Comparison of ENCODE assay signal across 10 cellular contexts in the genomic region with DNA sequence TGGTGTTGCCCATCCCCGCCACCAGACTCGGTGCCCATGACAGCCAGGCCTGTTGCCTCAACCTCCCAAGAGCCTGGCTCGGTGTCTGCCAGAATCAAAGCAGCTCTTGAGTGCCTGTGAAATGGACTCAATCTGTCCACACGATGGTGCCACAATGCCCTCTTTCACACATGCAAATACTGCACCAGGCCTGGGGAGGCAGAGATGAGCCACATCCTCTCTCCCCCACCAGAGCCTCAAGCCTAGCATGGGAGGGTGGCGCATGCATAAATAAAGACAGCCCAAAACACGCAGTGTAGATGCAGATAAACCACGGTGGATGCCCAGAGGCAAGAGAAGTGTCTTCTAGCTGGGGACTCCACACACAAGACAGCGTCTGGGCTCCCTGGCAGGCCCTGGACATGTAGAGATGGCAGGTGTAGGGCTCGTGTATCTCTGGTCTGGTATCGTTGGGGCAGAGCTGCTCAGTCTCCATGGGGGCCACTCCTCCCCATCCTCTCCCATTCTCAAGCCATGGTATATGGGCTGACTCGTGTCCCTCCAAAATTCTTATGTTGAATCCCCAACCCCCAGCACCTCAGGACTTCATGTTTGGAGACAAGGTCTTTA.
DNase-seq lines count a peak whose midpoint lies in the region; ATAC-seq, FAIRE-seq and TF ChIP-seq lines count a peak whose summit lies in the region.
"Had no signal": no experiment of that assay in that cellular context is flagged by ENCODE, and none has a peak within 500 bp of the region (broad histone marks: within the 10 kb centered on the region; RNA-seq: fewer than 3 reads in every experiment).

No MANE protein-coding gene starts in this region.

- H3K23ac ChIP-seq in trophoblast cell (ENCODE audit: low read length): no peak overlapping the region

- WGBS in trophoblast cell (ENCODE audit: extremely low coverage, insufficient coverage, insufficient read length): no CpG with 5 or more reads among the region's 11 CpGs

- no peaks in the 10 kb centered on the region for H3K79me1 ChIP-seq in trophoblast cell (ENCODE audit: low read length)

- H3K27me3 ChIP-seq in foreskin keratinocyte (no peaks in the 10 kb centered on the region), trophoblast cell (ENCODE audit: insufficient read depth, low read length) (no peaks in the 10 kb centered on the region)

- no peak overlapping the region for H2BK5ac ChIP-seq in trophoblast cell (ENCODE audit: low read depth, low read length, poor library complexity)

- H3K4me1 ChIP-seq in foreskin keratinocyte (no peaks in the 10 kb centered on the region), trophoblast cell (ENCODE audit: control insufficient read depth in 1 of 2, insufficient read depth in 2 of 2, low read length in 2 of 2) (no peaks in the 10 kb centered on the region)
- H3K4me1 ChIP-seq: heart left ventricle had no signal

- H4K91ac ChIP-seq in trophoblast cell (ENCODE audit: low read depth, low read length): no peak overlapping the region

- H3K27ac ChIP-seq in foreskin keratinocyte (no peak overlapping the region), trophoblast cell (ENCODE audit: low read depth, low read length) (no peak overlapping the region)
- H3K27ac ChIP-seq: heart left ventricle, thoracic aorta had no signal

- H3K18ac ChIP-seq in trophoblast cell (ENCODE audit: low read length): no peak overlapping the region

- H3K4me1 Mint-ChIP-seq in activated naive CD4-positive, alpha-beta T cell treated with anti-CD3 and anti-CD28 coated beads, Interleukin-2, amount 10 ng/mL, durations not matched to agents 7 days and 5 days: peaks cover 7% of the 10 kb centered on the region
- no peaks in the 10 kb centered on the region for H3K4me1 Mint-ChIP-seq in stimulated activated memory B cell treated with anti-CD40 and anti-IgM and Interleukin-4, amounts not matched to agents 10 μg/mL and 1 μg/mL and 100 μg/mL, for 72 hours

- peak; percentile 80 for FAIRE-seq in GM12891 (lab: Jason Lieb, UNC)

- no peaks in the 10 kb centered on the region for H3K9me3 Mint-ChIP-seq in activated naive CD4-positive, alpha-beta T cell treated with anti-CD3 and anti-CD28 coated beads, Interleukin-2, amount 10 ng/mL, durations not matched to agents 7 days and 5 days
- H3K9me3 Mint-ChIP-seq in stimulated activated memory B cell treated with anti-CD40 and anti-IgM and Interleukin-4, amounts not matched to agents 10 μg/mL and 1 μg/mL and 100 μg/mL, for 72 hours: peaks cover 3% of the 10 kb centered on the region

- no peak overlapping the region for H2AFZ ChIP-seq in trophoblast cell (ENCODE audit: insufficient read depth, low read length, poor library complexity)

- no peak overlapping the region for H2BK120ac ChIP-seq in trophoblast cell (ENCODE audit: insufficient read depth, low read length, poor library complexity)

- H3K79me2 ChIP-seq in trophoblast cell (ENCODE audit: control insufficient read depth, insufficient read depth, low read length, poor library complexity): no peaks in the 10 kb centered on the region

- no peak overlapping the region for H3K4me3 Mint-ChIP-seq in activated naive CD4-positive, alpha-beta T cell treated with anti-CD3 and anti-CD28 coated beads, Interleukin-2, amount 10 ng/mL, durations not matched to agents 7 days and 5 days
- no peak overlapping the region for H3K4me3 Mint-ChIP-seq in stimulated activated memory B cell treated with anti-CD40 and anti-IgM and Interleukin-4, amounts not matched to agents 10 μg/mL and 1 μg/mL and 100 μg/mL, for 72 hours

- H3K4me2 ChIP-seq in trophoblast cell (ENCODE audit: low read length): no peak overlapping the region

- H2BK12ac ChIP-seq in trophoblast cell (ENCODE audit: low read length): no peak overlapping the region

- H3K27me3 Mint-ChIP-seq in activated naive CD4-positive, alpha-beta T cell treated with anti-CD3 and anti-CD28 coated beads, Interleukin-2, amount 10 ng/mL, durations not matched to agents 7 days and 5 days: peaks cover 5% of the 10 kb centered on the region
- H3K27me3 Mint-ChIP-seq in stimulated activated memory B cell treated with anti-CD40 and anti-IgM and Interleukin-4, amounts not matched to agents 10 μg/mL and 1 μg/mL and 100 μg/mL, for 72 hours: no peaks in the 10 kb centered on the region

- H4K12ac ChIP-seq in trophoblast cell (ENCODE audit: low read depth, low read length): no peak overlapping the region

- no peak overlapping the region for H3K4ac ChIP-seq in trophoblast cell (ENCODE audit: low read depth, low read length)

- no peak for TF ChIP-seq CTCF in foreskin keratinocyte (conservative IDR thresholded peaks at IDR 0.05)

- H3K14ac ChIP-seq in trophoblast cell (ENCODE audit: low read length): no peak overlapping the region

- ATAC-seq in GM21825 (IDR thresholded peaks at IDR 0.05; ENCODE audit: unreplicated experiment) (peak; percentile 78), foreskin keratinocyte (no peak)
- ATAC-seq in stimulated activated memory B cell treated with anti-CD40 and anti-IgM and Interleukin-4, amounts not matched to agents 10 μg/mL and 1 μg/mL and 100 μg/mL, for 72 hours: peak; percentile 60

- H2AK5ac ChIP-seq in trophoblast cell (ENCODE audit: low read length): no peak overlapping the region

- no peak overlapping the region for H3K9ac ChIP-seq in trophoblast cell (ENCODE audit: low read length)

- TF ChIP-seq POLR2A in GM12891 (IDR thresholded peaks at IDR 0.05; ENCODE audit: low read depth, low read length): no peak

- CTCF ChIA-PET in activated naive CD4-positive, alpha-beta T cell treated with anti-CD3 and anti-CD28 coated beads, Interleukin-2, amount 10 ng/mL, durations not matched to agents 7 days and 5 days (lab: Charles Lee): interaction anchor here (0.6 to 3.0 kb wide), 10 partner anchors 20 to 193 kb away, joined by 3 to 20 read pairs (median 4); a partner anchor contains a TSS

- no peaks in the 10 kb centered on the region for H3K36me3 ChIP-seq in trophoblast cell (ENCODE audit: control insufficient read depth in 1 of 2, insufficient read depth in 2 of 2, low read length in 2 of 2)
- H3K36me3 ChIP-seq: heart left ventricle, thoracic aorta had no signal

- no peak overlapping the region for H4K8ac ChIP-seq in trophoblast cell (ENCODE audit: low read depth, low read length)

- H3K36me3 Mint-ChIP-seq in activated naive CD4-positive, alpha-beta T cell treated with anti-CD3 and anti-CD28 coated beads, Interleukin-2, amount 10 ng/mL, durations not matched to agents 7 days and 5 days: no peaks in the 10 kb centered on the region
- no peaks in the 10 kb centered on the region for H3K36me3 Mint-ChIP-seq in stimulated activated memory B cell treated with anti-CD40 and anti-IgM and Interleukin-4, amounts not matched to agents 10 μg/mL and 1 μg/mL and 100 μg/mL, for 72 hours

- DNase-seq in GM12891 (ENCODE audit: insufficient read length, low spot score): peak; percentile 39
- DNase-seq in NCI-H226: peak; percentile 6
- DNase-seq in activated naive CD4-positive, alpha-beta T cell treated with anti-CD3 and anti-CD28 coated beads, Interleukin-2, amount 10 ng/mL, durations not matched to agents 7 days and 5 days: peak; percentile 61
- DNase-seq in foreskin keratinocyte: no peak
- DNase-seq in COR-L47 (lab: John Stamatoyannopoulos, UW): no peak
- no peak for DNase-seq in trophoblast cell
- DNase-seq: heart left ventricle had no signal

- H3K27ac Mint-ChIP-seq in activated naive CD4-positive, alpha-beta T cell treated with anti-CD3 and anti-CD28 coated beads, Interleukin-2, amount 10 ng/mL, durations not matched to agents 7 days and 5 days: no peak overlapping the region
- no peak overlapping the region for H3K27ac Mint-ChIP-seq in stimulated activated memory B cell treated with anti-CD40 and anti-IgM and Interleukin-4, amounts not matched to agents 10 μg/mL and 1 μg/mL and 100 μg/mL, for 72 hours

- peaks cover 3% of the 10 kb centered on the region for H3K9me3 ChIP-seq in trophoblast cell (ENCODE audit: insufficient read depth, low read depth, low read length)
- H3K9me3 ChIP-seq: heart left ventricle, thoracic aorta had no signal

- no peak overlapping the region for H3K4me3 ChIP-seq in trophoblast cell (ENCODE audit: low read depth, low read length)
- H3K4me3 ChIP-seq: heart left ventricle, thoracic aorta had no signal

TF ChIP-seq in GM12891, 5 proteins besides CTCF, POLR2A, EP300 and RAD21:
- peak; percentile 78; the same call in 1 of the 2 replicates for TF ChIP-seq POU2F2 (IDR thresholded peaks at IDR 0.05; ENCODE audit: low read depth, low read length)
- no peak for TF ChIP-seq PAX5 (IDR thresholded peaks at IDR 0.05; ENCODE audit: insufficient read depth, low read length, severe bottlenecking)
TF ChIP-seq in GM12891: peak in this region for 1.

Comparison
In these comparisons a context has a peak if more than half of its experiments do, and no peak if none do; other contexts are left out.
1. DNase-seq: peak in GM12891 (single experiment), NCI-H226 (single experiment) and activated naive CD4-positive, alpha-beta T cell treated with anti-CD3 and anti-CD28 coated beads, Interleukin-2, amount 10 ng/mL, durations not matched to agents 7 days and 5 days (single experiment); none in foreskin keratinocyte (0 of 2), COR-L47 (single experiment) and trophoblast cell (0 of 2).